ENCODE assay signal across 8 cellular contexts in genomic region chr4:137819964-137820383, GRCh38.
A peak's percentile ranks its signal among the peaks of the same experiment; 100 is the strongest.
DNase-seq lines count a peak whose midpoint lies in the region; ATAC-seq and TF ChIP-seq lines count a peak whose summit lies in the region.

No MANE protein-coding gene starts in this region.

- H3K27ac Mint-ChIP-seq in osteocyte (ENCODE audit: unreplicated experiment): no peak overlapping the region

- peak; percentile 96 for ATAC-seq in GM18868 (IDR thresholded peaks at IDR 0.05; ENCODE audit: unreplicated experiment)
- ATAC-seq in HG03095 (IDR thresholded peaks at IDR 0.05; ENCODE audit: unreplicated experiment): peak; percentile 72

- DNase-seq in COR-L47 (lab: John Stamatoyannopoulos, UW): peak; percentile 57
- peak; percentile 39 for DNase-seq in NCI-H526 treated with DMSO at 0.1 percent for 48 hours (lab: John Stamatoyannopoulos, UW)
- peak; percentile 6 to 56 for DNase-seq in dermis microvascular lymphatic vessel endothelial cell (ENCODE audit: low read depth in 2 of 2)
- no peak for DNase-seq in osteocyte (ENCODE audit: extremely low spot score, unreplicated experiment)
- no peak for DNase-seq in putamen (ENCODE audit: low spot score)
- no peak for DNase-seq in activated CD8-positive, alpha-beta memory T cell treated with anti-CD3 and anti-CD28 coated beads, Interleukin-2, amount 50 U/mL, for 48 hours

- no peak overlapping the region for H3K4me3 Mint-ChIP-seq in osteocyte (ENCODE audit: unreplicated experiment)

- H3K36me3 Mint-ChIP-seq in osteocyte (ENCODE audit: unreplicated experiment): no peaks in the 10 kb centered on the region

- no peaks in the 10 kb centered on the region for H3K9me3 Mint-ChIP-seq in osteocyte (ENCODE audit: unreplicated experiment)

- TF ChIP-seq CTCF in osteocyte (IDR thresholded peaks at IDR 0.05): peak; percentile 76

- H3K4me1 Mint-ChIP-seq in osteocyte (ENCODE audit: unreplicated experiment): peaks cover 3% of the 10 kb centered on the region

- no peaks in the 10 kb centered on the region for H3K27me3 Mint-ChIP-seq in osteocyte (ENCODE audit: unreplicated experiment)

Comparison
In these comparisons a context has a peak if more than half of its experiments do, and no peak if none do; other contexts are left out.
1. DNase-seq: peak in COR-L47 (single experiment), NCI-H526 treated with DMSO at 0.1 percent for 48 hours (single experiment) and dermis microvascular lymphatic vessel endothelial cell (2 of 2); none in osteocyte (single experiment), putamen (single experiment) and activated CD8-positive, alpha-beta memory T cell treated with anti-CD3 and anti-CD28 coated beads, Interleukin-2, amount 50 U/mL, for 48 hours (single experiment).